13 cellular contexts compared by ENCODE assay signal in genomic region chr10:33353334-33353733, GRCh38.
"Had no signal": no experiment of that assay in that cellular context is flagged by ENCODE, and none has a peak within 500 bp of the region (broad histone marks: within the 10 kb centered on the region; RNA-seq: fewer than 3 reads in every experiment).

No MANE protein-coding gene starts in this region.

- H3K36me3 Mint-ChIP-seq: naive B cell had no signal

- ATAC-seq: left cardiac atrium, lower lobe of right lung had no signal

- DNase-seq: effector CD4-positive, alpha-beta T cell; foreskin melanocyte; kidney; left cardiac atrium; left ventricle myocardium inferior; lower lobe of right lung; mesenchymal stem cell; naive B cell; nephron progenitor cell; small intestine; stimulated activated CD4-positive, alpha-beta T cell treated with anti-CD3 and anti-CD28 coated beads, Interleukin-12 subunit alpha, Interleukin-12 subunit beta, amount 100 ng/mL, for 4 hours; stimulated activated naive CD4-positive, alpha-beta T cell; stomach had no signal

- FAIRE-seq: kidney, small intestine had no signal

- H3K27ac Mint-ChIP-seq: naive B cell, nephron progenitor cell had no signal

- H3K4me3 Mint-ChIP-seq: naive B cell, nephron progenitor cell had no signal

- H3K4me1 Mint-ChIP-seq: naive B cell had no signal
